24 cellular contexts compared by ENCODE assay signal in genomic region chr11:1130276-1131032, GRCh38. TPM values are rescaled to one million over a fixed set of nuclear protein-coding genes. Genes with fewer than 3 reads are reported as not detected.
DNase-seq lines count a peak whose midpoint lies in the region; TF ChIP-seq lines count a peak whose summit lies in the region.
"Had no signal": no experiment of that assay in that cellular context is flagged by ENCODE, and none has a peak within 500 bp of the region (broad histone marks: within the 10 kb centered on the region; RNA-seq: fewer than 3 reads in every experiment).

No MANE protein-coding gene starts in this region.

- peak overlapping the region; percentile 24 for H2BK5ac ChIP-seq in neuronal stem cell (ENCODE audit: low read length)

- H3K4me3 Mint-ChIP-seq in activated CD4-positive, alpha-beta memory T cell treated with anti-CD3 and anti-CD28 coated beads for 36 hours, result no peak overlapping the region
- H3K4me3 Mint-ChIP-seq in nephron progenitor cell, result no peak overlapping the region
- no peak overlapping the region for H3K4me3 Mint-ChIP-seq in activated CD4-positive, alpha-beta T cell treated with anti-CD3 and anti-CD28 coated beads, Interleukin-2, amount 10 ng/mL, durations not matched to agents 24 days and 14 days
- H3K4me3 Mint-ChIP-seq: activated CD8-positive, alpha-beta T cell treated with anti-CD3 and anti-CD28 coated beads, Interleukin-2, amount 10 ng/mL, durations not matched to agents 7 days and 5 days; activated naive CD8-positive, alpha-beta T cell treated with anti-CD3 and anti-CD28 coated beads, Interleukin-2, amount 50 U/mL, for 24 hours; activated T-helper 17 cell treated with anti-CD3 and anti-CD28 coated beads, Interleukin-2, amount 50 U/mL, for 72 hours; stimulated activated effector memory CD8-positive, alpha-beta T cell treated with anti-CD3 and anti-CD28 coated beads, Interleukin-12 subunit alpha, Interleukin-12 subunit beta, amount 100 ng/mL, for 72 hours had no signal

- CTCF ChIA-PET in activated CD4-positive, alpha-beta memory T cell treated with anti-CD3 and anti-CD28 coated beads for 36 hours (lab: Charles Lee), result no interaction called here

- peak overlapping the region; percentile 94 for H3K18ac ChIP-seq in neuronal stem cell (ENCODE audit: low read length)

- intact Hi-C loops in activated CD4-positive, alpha-beta memory T cell treated with anti-CD3 and anti-CD28 coated beads for 36 hours (cut with micrococcal nuclease), result no loop called here
- intact Hi-C loops in activated CD4-positive, alpha-beta T cell treated with anti-CD3 and anti-CD28 coated beads, Interleukin-2, amount 10 ng/mL, durations not matched to agents 24 days and 14 days (cut with micrococcal nuclease), result no loop called here

- peaks cover 4% of the 10 kb centered on the region for H3K36me3 Mint-ChIP-seq in activated CD4-positive, alpha-beta memory T cell treated with anti-CD3 and anti-CD28 coated beads for 36 hours
- H3K36me3 Mint-ChIP-seq in nephron progenitor cell (ENCODE audit: low read depth), result no peaks in the 10 kb centered on the region
- no peaks in the 10 kb centered on the region for H3K36me3 Mint-ChIP-seq in activated CD4-positive, alpha-beta T cell treated with anti-CD3 and anti-CD28 coated beads, Interleukin-2, amount 10 ng/mL, durations not matched to agents 24 days and 14 days (ENCODE audit: low read depth)
- H3K36me3 Mint-ChIP-seq: stimulated activated effector memory CD8-positive, alpha-beta T cell treated with anti-CD3 and anti-CD28 coated beads, Interleukin-12 subunit alpha, Interleukin-12 subunit beta, amount 100 ng/mL, for 72 hours had no signal

- no peak for TF ChIP-seq CTCF in GM10266 (IDR thresholded peaks at IDR 0.05; ENCODE audit: control insufficient read depth, insufficient read depth, low read depth, missing control alignments)
- TF ChIP-seq CTCF in nephron progenitor cell (IDR thresholded peaks at IDR 0.05), result no peak

- no peak overlapping the region for H2BK15ac ChIP-seq in neuronal stem cell (ENCODE audit: low read length)

- H3K4me2 ChIP-seq in BLaER1 (peak overlapping the region; percentile 42; the same call in 1 of the 2 replicates), neuronal stem cell (ENCODE audit: insufficient read depth, low read length, poor library complexity, severe bottlenecking) (no peak overlapping the region)

- H3K4me3 ChIP-seq in BLaER1, result no peak overlapping the region
- H3K4me3 ChIP-seq in neuronal stem cell (ENCODE audit: low read length in 2 of 2), result no peak overlapping the region
- H3K4me3 ChIP-seq: cardiac muscle cell, gastroesophageal sphincter, HAP-1, thyroid gland had no signal

- POLR2A ChIA-PET in activated CD4-positive, alpha-beta memory T cell treated with anti-CD3 and anti-CD28 coated beads for 36 hours (lab: Charles Lee), result no interaction called here

- no peaks in the 10 kb centered on the region for H4K20me1 ChIP-seq in BLaER1

- no peak overlapping the region for H3K4ac ChIP-seq in neuronal stem cell (ENCODE audit: low read length)

- H3K36me3 ChIP-seq in BLaER1 (no peaks in the 10 kb centered on the region), neuronal stem cell (replicated peaks in 1 of 2; ENCODE audit: control insufficient read depth in 2 of 2, insufficient read depth in 2 of 2, low read length in 2 of 2) (no peaks in the 10 kb centered on the region)
- H3K36me3 ChIP-seq: cardiac muscle cell, gastroesophageal sphincter, HAP-1, neutrophil, thyroid gland had no signal

- H2AFZ ChIP-seq in neuronal stem cell (ENCODE audit: low read length), result no peak overlapping the region

- H2BK12ac ChIP-seq in neuronal stem cell (ENCODE audit: low read length), result no peak overlapping the region

- peaks cover 19% of the 10 kb centered on the region for H3K9me3 Mint-ChIP-seq in activated CD4-positive, alpha-beta memory T cell treated with anti-CD3 and anti-CD28 coated beads for 36 hours
- H3K9me3 Mint-ChIP-seq in nephron progenitor cell, result peaks cover 32% of the 10 kb centered on the region
- H3K9me3 Mint-ChIP-seq in activated CD4-positive, alpha-beta T cell treated with anti-CD3 and anti-CD28 coated beads, Interleukin-2, amount 10 ng/mL, durations not matched to agents 24 days and 14 days, result peaks cover 14% of the 10 kb centered on the region

- H3K27me3 Mint-ChIP-seq in activated CD4-positive, alpha-beta memory T cell treated with anti-CD3 and anti-CD28 coated beads for 36 hours, result peaks cover 6% of the 10 kb centered on the region
- H3K27me3 Mint-ChIP-seq in nephron progenitor cell (ENCODE audit: low read depth, poor library complexity), result peaks cover 12% of the 10 kb centered on the region
- no peaks in the 10 kb centered on the region for H3K27me3 Mint-ChIP-seq in activated CD4-positive, alpha-beta T cell treated with anti-CD3 and anti-CD28 coated beads, Interleukin-2, amount 10 ng/mL, durations not matched to agents 24 days and 14 days

- no peak overlapping the region for H3K27ac Mint-ChIP-seq in activated CD4-positive, alpha-beta memory T cell treated with anti-CD3 and anti-CD28 coated beads for 36 hours
- H3K27ac Mint-ChIP-seq in nephron progenitor cell, result no peak overlapping the region
- H3K27ac Mint-ChIP-seq in activated CD4-positive, alpha-beta T cell treated with anti-CD3 and anti-CD28 coated beads, Interleukin-2, amount 10 ng/mL, durations not matched to agents 24 days and 14 days, result no peak overlapping the region
- H3K27ac Mint-ChIP-seq: activated CD8-positive, alpha-beta T cell treated with anti-CD3 and anti-CD28 coated beads, Interleukin-2, amount 10 ng/mL, durations not matched to agents 7 days and 5 days; activated naive CD8-positive, alpha-beta T cell treated with anti-CD3 and anti-CD28 coated beads, Interleukin-2, amount 50 U/mL, for 24 hours; activated T-helper 17 cell treated with anti-CD3 and anti-CD28 coated beads, Interleukin-2, amount 50 U/mL, for 72 hours; stimulated activated effector memory CD8-positive, alpha-beta T cell treated with anti-CD3 and anti-CD28 coated beads, Interleukin-12 subunit alpha, Interleukin-12 subunit beta, amount 100 ng/mL, for 72 hours had no signal

- H3K4me1 ChIP-seq in BLaER1, result peaks cover 15% of the 10 kb centered on the region
- peaks cover 0 to 7% of the 10 kb centered on the region in 2 donors for H3K4me1 ChIP-seq in neuronal stem cell (ENCODE audit: control insufficient read depth in 2 of 2, insufficient read depth in 1 of 2, low read depth in 1 of 2, low read length in 2 of 2)
- H3K4me1 ChIP-seq: gastroesophageal sphincter, HAP-1, thyroid gland had no signal

- no peaks in the 10 kb centered on the region for H3K4me1 Mint-ChIP-seq in activated CD4-positive, alpha-beta memory T cell treated with anti-CD3 and anti-CD28 coated beads for 36 hours (ENCODE audit: low read depth)
- H3K4me1 Mint-ChIP-seq in nephron progenitor cell, result peaks cover 15% of the 10 kb centered on the region
- no peaks in the 10 kb centered on the region for H3K4me1 Mint-ChIP-seq in activated CD4-positive, alpha-beta T cell treated with anti-CD3 and anti-CD28 coated beads, Interleukin-2, amount 10 ng/mL, durations not matched to agents 24 days and 14 days
- H3K4me1 Mint-ChIP-seq: activated naive CD8-positive, alpha-beta T cell treated with anti-CD3 and anti-CD28 coated beads, Interleukin-2, amount 50 U/mL, for 24 hours; activated T-helper 17 cell treated with anti-CD3 and anti-CD28 coated beads, Interleukin-2, amount 50 U/mL, for 72 hours; stimulated activated effector memory CD8-positive, alpha-beta T cell treated with anti-CD3 and anti-CD28 coated beads, Interleukin-12 subunit alpha, Interleukin-12 subunit beta, amount 100 ng/mL, for 72 hours had no signal

- peaks cover 28% of the 10 kb centered on the region for H3K9me3 ChIP-seq in BLaER1
- peaks cover 0 to 6% of the 10 kb centered on the region in 2 donors for H3K9me3 ChIP-seq in neuronal stem cell (replicated peaks in 1 of 2; ENCODE audit: control insufficient read depth in 2 of 2, insufficient read depth in 1 of 2, low read depth in 1 of 2, low read length in 2 of 2)
- H3K9me3 ChIP-seq: neutrophil, thyroid gland had no signal

- DNase-seq in GM10266 (ENCODE audit: extremely low spot score) (peak; percentile 14), neuronal stem cell (ENCODE audit: low spot score) (no peak), nephron progenitor cell (no peak), HuH-7 (ENCODE audit: low spot score) (no peak)
- DNase-seq in activated CD4-positive, alpha-beta memory T cell treated with anti-CD3 and anti-CD28 coated beads for 36 hours, result peak; percentile 7
- DNase-seq in stimulated activated CD4-positive, alpha-beta T cell treated with anti-CD3 and anti-CD28 coated beads, Interleukin-2, amount 100 ng/mL, for 24 hours, result no peak
- no peak for DNase-seq in activated CD4-positive, alpha-beta T cell treated with anti-CD3 and anti-CD28 coated beads, Interleukin-2, amount 10 ng/mL, durations not matched to agents 24 days and 14 days
- DNase-seq: activated CD8-positive, alpha-beta T cell treated with anti-CD3 and anti-CD28 coated beads, Interleukin-2, amount 10 ng/mL, durations not matched to agents 7 days and 5 days; activated naive CD8-positive, alpha-beta T cell treated with anti-CD3 and anti-CD28 coated beads, Interleukin-2, amount 50 U/mL, for 24 hours; midbrain; NCI-H446; retina; thyroid gland had no signal

- 0 out of 2 replicates have a peak overlapping the region, but pooled peaks have one; percentile 13 for H3K27ac ChIP-seq in BLaER1
- no peak overlapping the region for H3K27ac ChIP-seq in neuronal stem cell (replicated peaks; ENCODE audit: low read length)
- H3K27ac ChIP-seq: cardiac muscle cell, gastroesophageal sphincter, neutrophil, thyroid gland had no signal

- no peaks in the 10 kb centered on the region for H3K27me3 ChIP-seq in BLaER1
- H3K27me3 ChIP-seq in neuronal stem cell (ENCODE audit: control insufficient read depth in 3 of 3, insufficient read depth in 3 of 3, low read depth in 1 of 3, low read length in 3 of 3), result peaks cover 0 to 8% (median 0%) of the 10 kb centered on the region in 3 experiments
- H3K27me3 ChIP-seq: cardiac muscle cell, neutrophil, thyroid gland had no signal

- H4K8ac ChIP-seq in neuronal stem cell (ENCODE audit: low read depth, low read length), result no peak overlapping the region

- peak overlapping the region; percentile 25 for H3K23ac ChIP-seq in neuronal stem cell (ENCODE audit: low read depth, low read length, poor library complexity)

- no peak overlapping the region for H2BK120ac ChIP-seq in neuronal stem cell (ENCODE audit: low read depth, low read length)

- H4K91ac ChIP-seq in neuronal stem cell (ENCODE audit: low read depth, low read length, poor library complexity), result no peak overlapping the region

- peak overlapping the region; percentile 71 for H3K14ac ChIP-seq in neuronal stem cell (ENCODE audit: low read length)

- no CpG with 5 or more reads among the region's 15 CpGs for WGBS in neuronal stem cell (ENCODE audit: extremely low coverage in 2 of 2, insufficient read length in 2 of 2, insufficient replicate concordance in 1 of 2), 2 donors

- peak overlapping the region; percentile 63 for H2AK5ac ChIP-seq in neuronal stem cell (ENCODE audit: low read depth, low read length)

- peaks cover 2% of the 10 kb centered on the region for H3K79me1 ChIP-seq in neuronal stem cell (ENCODE audit: low read depth, low read length)

- H3K9ac ChIP-seq in BLaER1 (no peak overlapping the region), neuronal stem cell (ENCODE audit: low read depth, low read length, poor library complexity) (no peak overlapping the region)

RNA-seq across cellular contexts. Expression of gene MUC5AC, which starts 27.3 kb away (rescaled TPM):
- total RNA-seq in activated CD4-positive, alpha-beta memory T cell treated with anti-CD3 and anti-CD28 coated beads for 36 hours, result not detected
- not detected for polyA plus RNA-seq in neuronal stem cell (2013, experiment 1 of 2)
- not detected for polyA plus RNA-seq in neuronal stem cell (2013, experiment 2 of 2)
- total RNA-seq in activated CD4-positive, alpha-beta T cell treated with anti-CD3 and anti-CD28 coated beads, Interleukin-2, amount 10 ng/mL, durations not matched to agents 24 days and 14 days, result not detected in 2 replicates
- total RNA-seq: activated CD8-positive, alpha-beta T cell treated with anti-CD3 and anti-CD28 coated beads, Interleukin-2, amount 10 ng/mL, durations not matched to agents 7 days and 5 days; activated T-helper 17 cell treated with anti-CD3 and anti-CD28 coated beads, Interleukin-2, amount 50 U/mL, for 72 hours; cardiac muscle cell; esophagus mucosa; HT1080; Right ventricle myocardium superior; T-helper 1 cell treated with Interleukin-12 subunit alpha and Interleukin-12 subunit beta and Interleukin-4 antibody, amounts not matched to agents 30 ng/mL and 1 ng/mL, for 36 hours; thyroid gland had no signal
- polyA plus RNA-seq: cardiac muscle cell had no signal

RNA-seq across cellular contexts. Expression of gene MUC2, which starts 55.8 kb away (rescaled TPM):
- not detected for total RNA-seq in activated CD4-positive, alpha-beta memory T cell treated with anti-CD3 and anti-CD28 coated beads for 36 hours
- not detected for polyA plus RNA-seq in neuronal stem cell (2013, experiment 1 of 2)
- under 0.01 TPM for polyA plus RNA-seq in neuronal stem cell (2013, experiment 2 of 2)
- total RNA-seq in activated CD4-positive, alpha-beta T cell treated with anti-CD3 and anti-CD28 coated beads, Interleukin-2, amount 10 ng/mL, durations not matched to agents 24 days and 14 days, result not detected in 2 replicates
- total RNA-seq: activated CD8-positive, alpha-beta T cell treated with anti-CD3 and anti-CD28 coated beads, Interleukin-2, amount 10 ng/mL, durations not matched to agents 7 days and 5 days; activated T-helper 17 cell treated with anti-CD3 and anti-CD28 coated beads, Interleukin-2, amount 50 U/mL, for 72 hours; HT1080; Right ventricle myocardium superior; T-helper 1 cell treated with Interleukin-12 subunit alpha and Interleukin-12 subunit beta and Interleukin-4 antibody, amounts not matched to agents 30 ng/mL and 1 ng/mL, for 36 hours; thyroid gland had no signal
- polyA plus RNA-seq: cardiac muscle cell had no signal

Comparison
In these comparisons a context has a peak if more than half of its experiments do, and no peak if none do; other contexts are left out.
1. DNase-seq: peak in GM10266 (single experiment) and activated CD4-positive, alpha-beta memory T cell treated with anti-CD3 and anti-CD28 coated beads for 36 hours (single experiment); none in neuronal stem cell (single experiment), stimulated activated CD4-positive, alpha-beta T cell treated with anti-CD3 and anti-CD28 coated beads, Interleukin-2, amount 100 ng/mL, for 24 hours (0 of 2), nephron progenitor cell (single experiment), activated CD4-positive, alpha-beta T cell treated with anti-CD3 and anti-CD28 coated beads, Interleukin-2, amount 10 ng/mL, durations not matched to agents 24 days and 14 days (single experiment) and HuH-7 (single experiment).